Comparison of ENCODE assay signal across 8 cellular contexts in the genomic region with DNA sequence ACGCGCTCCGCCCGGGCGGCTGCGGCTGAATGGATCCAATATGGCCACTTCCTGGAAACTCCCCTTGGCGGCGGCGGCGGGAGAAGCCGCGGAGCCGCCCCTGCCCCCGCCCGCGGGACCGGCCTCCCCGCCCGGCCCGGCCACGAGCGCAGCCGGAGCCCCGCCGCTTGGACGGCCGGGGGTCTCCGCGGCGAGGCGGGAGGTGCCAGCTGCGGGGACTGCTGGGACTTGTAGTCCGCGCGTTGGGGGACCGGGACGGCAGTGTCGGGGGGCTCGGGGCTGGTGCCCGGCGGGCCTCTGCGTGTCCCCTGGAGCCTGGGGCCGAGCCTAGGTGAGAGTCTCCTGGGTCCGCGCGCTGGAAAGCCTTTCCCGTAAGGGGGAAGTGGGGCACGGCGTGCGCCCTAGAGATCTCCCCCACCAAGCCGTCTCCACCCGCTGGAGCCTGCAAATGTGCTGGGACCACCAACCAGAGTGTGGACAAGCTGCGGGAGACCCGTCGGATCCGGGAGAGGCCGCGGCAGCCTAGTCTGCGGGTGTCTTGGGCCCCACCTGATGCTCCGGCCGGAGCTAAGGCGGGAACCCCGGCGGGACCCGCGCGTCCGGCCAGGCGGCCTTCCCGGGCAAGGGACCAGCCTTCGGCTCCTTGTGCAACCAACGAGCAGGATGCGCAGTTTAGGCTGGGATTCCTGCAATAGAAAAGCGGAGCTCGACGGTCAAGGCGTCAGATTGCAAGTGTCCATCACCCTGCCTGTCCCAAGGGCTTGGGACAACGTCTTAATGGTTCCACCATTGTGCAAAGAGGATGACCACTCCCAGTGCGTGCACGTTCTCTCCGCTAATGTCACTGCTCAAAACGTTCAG. TPM values are rescaled to one million over a fixed set of nuclear protein-coding genes. Genes with fewer than 3 reads are reported as not detected.
A peak's percentile ranks its signal among the peaks of the same experiment; 100 is the strongest.
DNase-seq lines count a peak whose midpoint lies in the region; ATAC-seq, FAIRE-seq and TF ChIP-seq lines count a peak whose summit lies in the region.

A gene with protein sequence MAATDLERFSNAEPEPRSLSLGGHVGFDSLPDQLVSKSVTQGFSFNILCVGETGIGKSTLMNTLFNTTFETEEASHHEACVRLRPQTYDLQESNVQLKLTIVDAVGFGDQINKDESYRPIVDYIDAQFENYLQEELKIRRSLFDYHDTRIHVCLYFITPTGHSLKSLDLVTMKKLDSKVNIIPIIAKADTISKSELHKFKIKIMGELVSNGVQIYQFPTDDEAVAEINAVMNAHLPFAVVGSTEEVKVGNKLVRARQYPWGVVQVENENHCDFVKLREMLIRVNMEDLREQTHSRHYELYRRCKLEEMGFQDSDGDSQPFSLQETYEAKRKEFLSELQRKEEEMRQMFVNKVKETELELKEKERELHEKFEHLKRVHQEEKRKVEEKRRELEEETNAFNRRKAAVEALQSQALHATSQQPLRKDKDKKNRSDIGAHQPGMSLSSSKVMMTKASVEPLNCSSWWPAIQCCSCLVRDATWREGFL (minus strand): TSS at position 31 of the 861 bp plus-strand sequence. CDS start 102 bp downstream, outside the sequence.

- 2 to 4% (median 2%) methylated on average over 61 to 82 of the region's 82 CpGs for WGBS in small intestine, 3 donors

- DNase-seq in BE2C: peak; percentile 67
- peak; percentile 35 for DNase-seq in T-helper 9 cell
- DNase-seq in cardiac fibroblast (ENCODE audit: low read depth in 2 of 2): peak; percentile 42 to 49
- peak; percentile 41 to 50 (median 44) for DNase-seq in immature natural killer cell
- peak; percentile 51 for DNase-seq in small intestine
- DNase-seq in NCI-H187 (lab: John Stamatoyannopoulos, UW): no peak

- no peaks in the 10 kb centered on the region for H3K27me3 ChIP-seq in BE2C
- H3K27me3 ChIP-seq in small intestine (ENCODE audit: control insufficient read depth in 2 of 2, insufficient read depth in 2 of 2, low read length in 2 of 2): no peaks in the 10 kb centered on the region

- FAIRE-seq in small intestine (lab: Jason Lieb, UNC): no peak

- no peak for TF ChIP-seq CTCF in BE2C (IDR thresholded peaks at IDR 0.05; ENCODE audit: low read depth, low read length)
- no peak for TF ChIP-seq CTCF in cardiac fibroblast (IDR thresholded peaks at IDR 0.05; ENCODE audit: low read depth, low read length)

- no peaks in the 10 kb centered on the region for H3K9me3 Mint-ChIP-seq in immature natural killer cell

- H3K4me1 ChIP-seq in BE2C: peaks cover 22% of the 10 kb centered on the region
- H3K4me1 ChIP-seq in small intestine (ENCODE audit: control insufficient read depth in 2 of 2, insufficient read depth in 1 of 2, low read depth in 1 of 2, low read length in 1 of 2): peaks cover 0 to 3% of the 10 kb centered on the region in 2 donors

- H3K27ac ChIP-seq in small intestine (ENCODE audit: low read depth in 1 of 2, low read length in 1 of 2): peak within 1 kb of the TSS; percentile 59 to 61

- H3K9me3 ChIP-seq in BE2C: no peaks in the 10 kb centered on the region
- no peaks in the 10 kb centered on the region for H3K9me3 ChIP-seq in small intestine (ENCODE audit: control insufficient read depth, low read depth)

- ATAC-seq in GM19035 (IDR thresholded peaks at IDR 0.05; ENCODE audit: unreplicated experiment) (peak; percentile 63), HG03460 (IDR thresholded peaks at IDR 0.05; ENCODE audit: unreplicated experiment) (peak; percentile 62)

- peak within 1 kb of the TSS; percentile 64 to 87 (median 74) for H3K4me3 Mint-ChIP-seq in immature natural killer cell

- H3K4me3 ChIP-seq in BE2C (ENCODE audit: low read depth, low read length): peak within 1 kb of the TSS; percentile 83
- H3K4me3 ChIP-seq in cardiac fibroblast (replicated peaks in 1 of 2; ENCODE audit: low read depth in 2 of 2, low read length in 2 of 2): peak within 1 kb of the TSS; percentile 64 to 92
- peak within 1 kb of the TSS; percentile 83 to 95 for H3K4me3 ChIP-seq in small intestine (ENCODE audit: low read depth in 1 of 2, low read length in 2 of 2)

- no peaks in the 10 kb centered on the region for H3K36me3 Mint-ChIP-seq in immature natural killer cell

- no peaks in the 10 kb centered on the region for H3K36me3 ChIP-seq in BE2C
- no peaks in the 10 kb centered on the region for H3K36me3 ChIP-seq in small intestine (ENCODE audit: control insufficient read depth in 2 of 2, insufficient read depth in 2 of 2, low read length in 2 of 2)

- peak within 1 kb of the TSS in 3 of 6 donors; percentile 33 to 75 (median 56) for H3K27ac Mint-ChIP-seq in immature natural killer cell

- H3K4me1 Mint-ChIP-seq in immature natural killer cell: peaks cover 14 to 26% of the 10 kb centered on the region in 2 donors

- peaks cover 4 to 14% (median 7%) of the 10 kb centered on the region in 3 donors for H3K27me3 Mint-ChIP-seq in immature natural killer cell (ENCODE audit: low read depth in 3 of 3)

RNA-seq across cellular contexts. Expression of the gene that starts here (rescaled TPM):
- polyA plus RNA-seq in BE2C (2012; ENCODE audit: insufficient read depth, insufficient read length, low read depth): 34.7 TPM
- polyA plus RNA-seq in immature natural killer cell: 1 to 10 TPM in 2 of 3 donors, under 1 TPM in 1; 0.79 to 1.3 (median 1.2) TPM
- polyA plus RNA-seq in small intestine: 10 to 100 TPM; 14.6 to 28.2 (median 24.4) TPM

Comparison
In these comparisons a context has a peak if more than half of its experiments do, and no peak if none do; other contexts are left out.
1. RNA of the gene that starts here (polyA plus RNA-seq): 14.6 to 28.2 TPM in small intestine; 0.79 to 1.3 TPM in immature natural killer cell; every median in the first group is over 4 times any median in the second.
2. DNase-seq: peak in BE2C (single experiment), T-helper 9 cell (single experiment), cardiac fibroblast (2 of 2), immature natural killer cell (3 of 3) and small intestine (single experiment); none in NCI-H187 (0 of 2).
3. Peak in every context shown above with its lines, with median percentiles within 50 percentile points of each other: H3K4me3 ChIP-seq.